ENCODE assay signal across 1 cellular context in the genomic region with DNA sequence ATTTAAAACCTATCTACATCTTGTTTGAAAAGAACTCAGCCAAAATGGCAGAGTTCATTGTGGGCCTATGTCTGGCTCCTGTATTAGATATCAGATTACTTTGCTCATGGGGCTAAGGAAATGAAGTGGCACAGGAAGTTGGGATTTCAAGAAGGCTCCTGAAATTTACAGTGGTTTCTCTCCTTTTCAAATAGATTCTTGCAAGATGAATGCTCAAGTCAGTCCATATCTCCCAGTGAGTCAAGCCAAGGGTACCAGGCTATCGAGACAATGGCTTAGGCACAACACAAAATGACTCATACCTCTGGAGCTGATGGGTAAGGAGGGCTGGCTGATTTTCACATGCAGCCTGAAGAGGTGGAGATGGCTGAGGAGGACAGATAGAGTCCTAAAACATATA.
TF ChIP-seq lines count a peak whose summit lies in the region.

No MANE protein-coding gene starts in this region.

TF ChIP-seq in K562, 482 proteins besides CTCF, POLR2A, EP300 and RAD21:
- TF ChIP-seq CBFA2T3 (IDR thresholded peaks at IDR 0.05): peak; percentile 30; the same call in 1 of the 2 replicates
- peak; percentile 54 for TF ChIP-seq ATF3 (IDR thresholded peaks at IDR 0.05)
- TF ChIP-seq ATF3 (CRISPR knock-in tag; conservative IDR thresholded peaks at IDR 0.05): no peak
- peak; percentile 70 for TF ChIP-seq JUND (IDR thresholded peaks at IDR 0.05; ENCODE audit: borderline replicate concordance, low read depth, low read length)
- peak; percentile 50; the same call in 1 of the 3 replicates for TF ChIP-seq JUND (tag; IDR thresholded peaks at IDR 0.05; ENCODE audit: borderline replicate concordance, low read depth, low read length)
- TF ChIP-seq FOSL1 (tag; conservative IDR thresholded peaks at IDR 0.05): peak; percentile 85
- no peak for TF ChIP-seq RNF2 (IDR thresholded peaks at IDR 0.05)
- no peak for TF ChIP-seq PCBP2 (IDR thresholded peaks at IDR 0.05; ENCODE audit: low read depth, low read length, poor library complexity, severe bottlenecking)
- peak; percentile 8; the same call in 1 of the 2 replicates for TF ChIP-seq JUN (IDR thresholded peaks at IDR 0.05; ENCODE audit: borderline replicate concordance, low read depth, low read length)
- no peak for TF ChIP-seq JUN (CRISPR knock-in tag; IDR thresholded peaks at IDR 0.05; ENCODE audit: borderline replicate concordance)
